17 cellular contexts compared by ENCODE assay signal in genomic region chr9:112884086-112884485, GRCh38. TPM values are rescaled to one million over a fixed set of nuclear protein-coding genes. Genes with fewer than 3 reads are reported as not detected.
DNase-seq lines count a peak whose midpoint lies in the region; ATAC-seq and TF ChIP-seq lines count a peak whose summit lies in the region.
"Had no signal": no experiment of that assay in that cellular context is flagged by ENCODE, and none has a peak within 500 bp of the region (broad histone marks: within the 10 kb centered on the region; RNA-seq: fewer than 3 reads in every experiment).

No MANE protein-coding gene starts in this region.

- H3K36me3 ChIP-seq in SK-N-SH (replicated peaks in 1 of 2; ENCODE audit: control insufficient read depth in 1 of 2, insufficient read depth in 2 of 2, low read length in 1 of 2) (no peaks in the 10 kb centered on the region), neuronal stem cell (replicated peaks in 1 of 2; ENCODE audit: control insufficient read depth in 2 of 2, insufficient read depth in 2 of 2, low read length in 2 of 2) (peaks cover 0 to 12% of the 10 kb centered on the region in 2 donors)
- H3K36me3 ChIP-seq: uterus had no signal

- TF ChIP-seq POLR2A in GM18505 (IDR thresholded peaks at IDR 0.05; ENCODE audit: borderline replicate concordance, extremely low read depth, insufficient read depth, insufficient read length): no peak

- TF ChIP-seq CTCF in SK-N-SH (IDR thresholded peaks at IDR 0.05): no peak
- no peak for TF ChIP-seq CTCF in foreskin keratinocyte (conservative IDR thresholded peaks at IDR 0.05)

- CTCF ChIA-PET in SK-N-SH (lab: Yijun Ruan, JAX): no interaction called here

- no peaks in the 10 kb centered on the region for H3K9me3 ChIP-seq in SK-N-SH
- no peaks in the 10 kb centered on the region for H3K9me3 ChIP-seq in neuronal stem cell (replicated peaks in 1 of 2; ENCODE audit: control insufficient read depth in 2 of 2, insufficient read depth in 1 of 2, low read depth in 1 of 2, low read length in 2 of 2)
- H3K9me3 ChIP-seq: esophagus muscularis mucosa, uterus had no signal

- H3K4me2 ChIP-seq in SK-N-SH (no peak overlapping the region; the same call in 1 of the 2 replicates), neuronal stem cell (ENCODE audit: insufficient read depth, low read length, poor library complexity, severe bottlenecking) (no peak overlapping the region)

- TF ChIP-seq RAD21 in SK-N-SH (IDR thresholded peaks at IDR 0.05; ENCODE audit: low read length): no peak

- no peak overlapping the region for H4K8ac ChIP-seq in neuronal stem cell (ENCODE audit: low read depth, low read length)

- H2AFZ ChIP-seq in SK-N-SH (ENCODE audit: low read depth) (no peak overlapping the region), neuronal stem cell (ENCODE audit: low read length) (no peak overlapping the region)

- no peak overlapping the region for H2AK5ac ChIP-seq in neuronal stem cell (ENCODE audit: low read depth, low read length)

- H3K9me2 ChIP-seq in SK-N-SH: no peaks in the 10 kb centered on the region

- H2BK15ac ChIP-seq in neuronal stem cell (ENCODE audit: low read length): no peak overlapping the region

- no peak overlapping the region for H4K91ac ChIP-seq in neuronal stem cell (ENCODE audit: low read depth, low read length, poor library complexity)

- H3K9ac ChIP-seq in SK-N-SH (no peak overlapping the region), neuronal stem cell (ENCODE audit: low read depth, low read length, poor library complexity) (peak overlapping the region; percentile 30)

- DNase-seq in GM03348 (ENCODE audit: low spot score) (peak; percentile 57), SK-N-SH (no peak), foreskin keratinocyte (peak; percentile 60 to 87), neuronal stem cell (ENCODE audit: low spot score) (no peak), NCI-H526 treated with DMSO at 0.1 percent for 48 hours (lab: John Stamatoyannopoulos, UW) (no peak), HT-29 (ENCODE audit: low spot score) (no peak), NCI-H146 treated with DMSO at 0.1 percent for 48 hours (lab: John Stamatoyannopoulos, UW; ENCODE audit: unreplicated experiment) (no peak)
- DNase-seq: activated naive CD4-positive, alpha-beta T cell treated with Interleukin-2 at 50 U/mL for 16 hours; C1 segment of cervical spinal cord; Karpas-422; NCI-H2081; SHP77 treated with DMSO at 0.1 percent for 48 hours; stimulated activated CD4-positive, alpha-beta T cell treated with anti-CD3 and anti-CD28 coated beads, Interleukin-2, amount 100 ng/mL, for 24 hours; uterus had no signal

- POLR2A ChIA-PET in SK-N-SH (lab: Yijun Ruan, JAX): no interaction called here

- no peaks in the 10 kb centered on the region for H3K79me1 ChIP-seq in neuronal stem cell (ENCODE audit: low read depth, low read length)

- no peak overlapping the region for H3K27ac ChIP-seq in SK-N-SH (ENCODE audit: low read depth in 2 of 2, low read length in 1 of 2)
- no peak overlapping the region for H3K27ac ChIP-seq in foreskin keratinocyte
- no peak overlapping the region for H3K27ac ChIP-seq in neuronal stem cell (replicated peaks; ENCODE audit: low read length)
- H3K27ac ChIP-seq: esophagus muscularis mucosa, uterus, VCaP had no signal

- H3K14ac ChIP-seq in neuronal stem cell (ENCODE audit: low read length): no peak overlapping the region

- ATAC-seq in foreskin keratinocyte (peak; percentile 72), GM18505 (IDR thresholded peaks at IDR 0.05; ENCODE audit: unreplicated experiment) (no peak)

- no peak overlapping the region for H3K23ac ChIP-seq in neuronal stem cell (ENCODE audit: low read depth, low read length, poor library complexity)

- H4K20me1 ChIP-seq in SK-N-SH (ENCODE audit: insufficient read depth): no peaks in the 10 kb centered on the region

- no peaks in the 10 kb centered on the region for H3F3A ChIP-seq in SK-N-SH (replicated peaks; ENCODE audit: insufficient read depth)

- H2BK12ac ChIP-seq in neuronal stem cell (ENCODE audit: low read length): no peak overlapping the region

- WGBS in SK-N-SH (ENCODE audit: low lambda C conversion rate): 52% methylated on average over 6 of the region's 6 CpGs
- no CpG with 5 or more reads among the region's 6 CpGs for WGBS in neuronal stem cell (ENCODE audit: extremely low coverage in 2 of 2, insufficient read length in 2 of 2, insufficient replicate concordance in 1 of 2), 2 donors

- no peak overlapping the region for H2BK5ac ChIP-seq in neuronal stem cell (ENCODE audit: low read length)

- no peak overlapping the region for H2BK120ac ChIP-seq in neuronal stem cell (ENCODE audit: low read depth, low read length)

- H3K18ac ChIP-seq in neuronal stem cell (ENCODE audit: low read length): no peak overlapping the region

- H3K79me2 ChIP-seq in SK-N-SH (ENCODE audit: insufficient read depth): no peaks in the 10 kb centered on the region

- TF ChIP-seq EP300 in SK-N-SH (IDR thresholded peaks at IDR 0.05; ENCODE audit: borderline replicate concordance in 1 of 2, low read depth in 1 of 2, low read length in 1 of 2): no peak

- no peak overlapping the region for H3K4me3 ChIP-seq in SK-N-SH (ENCODE audit: low read depth in 2 of 2, low read length in 1 of 2)
- no peak overlapping the region for H3K4me3 ChIP-seq in neuronal stem cell (ENCODE audit: low read length in 2 of 2)
- H3K4me3 ChIP-seq: esophagus muscularis mucosa, uterus had no signal

- H3K27me3 ChIP-seq in SK-N-SH (ENCODE audit: insufficient read depth) (no peaks in the 10 kb centered on the region), foreskin keratinocyte (peaks cover under 1% of the 10 kb centered on the region), neuronal stem cell (ENCODE audit: control insufficient read depth in 3 of 3, insufficient read depth in 3 of 3, low read depth in 1 of 3, low read length in 3 of 3) (no peaks in the 10 kb centered on the region)
- H3K27me3 ChIP-seq: uterus had no signal

- no peak overlapping the region for H3K4ac ChIP-seq in neuronal stem cell (ENCODE audit: low read length)

- H3K4me1 ChIP-seq in SK-N-SH (ENCODE audit: control insufficient read depth in 1 of 2, insufficient read depth in 2 of 2, low read depth in 1 of 2, low read length in 1 of 2): no peaks in the 10 kb centered on the region
- H3K4me1 ChIP-seq in foreskin keratinocyte: no peaks in the 10 kb centered on the region
- H3K4me1 ChIP-seq in neuronal stem cell (ENCODE audit: control insufficient read depth in 2 of 2, insufficient read depth in 1 of 2, low read depth in 1 of 2, low read length in 2 of 2): peaks cover 0 to 3% of the 10 kb centered on the region in 2 donors
- H3K4me1 ChIP-seq: esophagus muscularis mucosa, uterus had no signal

TF ChIP-seq in SK-N-SH, 30 proteins besides CTCF, POLR2A, EP300 and RAD21:
- TF ChIP-seq TCF12 (IDR thresholded peaks at IDR 0.05): peak; percentile 23; the same call in 1 of the 2 replicates
- peak; percentile 30; the same call in 1 of the 2 replicates for TF ChIP-seq PBX3 (IDR thresholded peaks at IDR 0.05)
- TF ChIP-seq FOXM1 (IDR thresholded peaks at IDR 0.05; ENCODE audit: low read depth): no peak
- no peak for TF ChIP-seq NRF1 (IDR thresholded peaks at IDR 0.05; ENCODE audit: low read depth, low read length)

RNA-seq across cellular contexts. Expression of gene SLC46A2, which starts 6.6 kb away (rescaled TPM):
- not detected in 2 replicates for polyA plus RNA-seq in SK-N-SH (2012; rRNA removed)
- polyA plus RNA-seq in SK-N-SH (2012; cell fraction: cytosol; rRNA removed): not detected in 2 replicates
- polyA plus RNA-seq in SK-N-SH (2012; cell fraction: nucleus; rRNA removed): not detected in 2 replicates
- not detected in 2 replicates for total RNA-seq in foreskin keratinocyte
- polyA plus RNA-seq in foreskin keratinocyte: not detected in 2 replicates
- polyA plus RNA-seq in neuronal stem cell (2013, experiment 1 of 2): not detected
- polyA plus RNA-seq in neuronal stem cell (2013, experiment 2 of 2): not detected
- total RNA-seq in HT-29 (2014; rRNA removed; shearing (Covaris generic)): not detected in 2 replicates
- total RNA-seq: uterus had no signal

Comparison
In these comparisons a context has a peak if more than half of its experiments do, and no peak if none do; other contexts are left out.
1. DNase-seq: peak in GM03348 (single experiment) and foreskin keratinocyte (2 of 2); none in SK-N-SH (single experiment), neuronal stem cell (single experiment), NCI-H526 treated with DMSO at 0.1 percent for 48 hours (single experiment), HT-29 (single experiment) and NCI-H146 treated with DMSO at 0.1 percent for 48 hours (single experiment).